ENCODE assay signal across 9 cellular contexts in genomic region chr16:86566966-86567700, GRCh38. TPM values are rescaled to one million over a fixed set of nuclear protein-coding genes. Genes with fewer than 3 reads are reported as not detected.
DNase-seq lines count a peak whose midpoint lies in the region; ATAC-seq lines count a peak whose summit lies in the region.
"Had no signal": no experiment of that assay in that cellular context is flagged by ENCODE, and none has a peak within 500 bp of the region (broad histone marks: within the 10 kb centered on the region; RNA-seq: fewer than 3 reads in every experiment).

No MANE protein-coding gene starts in this region.

- intact Hi-C loops in aorta (cut with DNase I) = loop anchor here (5.0 to 10.0 kb wide), 3 partner anchors 265 to 818 kb away; partner anchors contain the start of gene FBXO31 (in 1 of the 2)

- H3K27ac Mint-ChIP-seq in stimulated activated naive CD8-positive, alpha-beta T cell treated with anti-CD3 and anti-CD28 coated beads, Interleukin-15, amount 100 ng/mL, for 72 hours = peak overlapping the region in 1 of 2 donors; percentile 19
- no peak overlapping the region for H3K27ac Mint-ChIP-seq in T-helper 2 cell treated with Interferon-gamma antibody and Interleukin-4, amounts not matched to agents 5 μg/mL and 100 μg/mL, for 36 hours

- H3K4me1 ChIP-seq in aorta (ENCODE audit: control insufficient read depth in 1 of 2, insufficient read depth in 2 of 2, low read length in 2 of 2) = no peaks in the 10 kb centered on the region

- peak overlapping the region; percentile 29 to 58 for H3K4me3 Mint-ChIP-seq in stimulated activated naive CD8-positive, alpha-beta T cell treated with anti-CD3 and anti-CD28 coated beads, Interleukin-15, amount 100 ng/mL, for 72 hours
- no peak overlapping the region for H3K4me3 Mint-ChIP-seq in T-helper 2 cell treated with Interferon-gamma antibody and Interleukin-4, amounts not matched to agents 5 μg/mL and 100 μg/mL, for 36 hours

- H3K27ac ChIP-seq in cingulate gyrus (ENCODE audit: low read depth, low read length) (peak overlapping the region; percentile 10), aorta (ENCODE audit: low read depth in 1 of 2, low read length in 2 of 2) (peak overlapping the region; percentile 79 to 88)
- H3K27ac ChIP-seq: parathyroid adenoma had no signal

- no peaks in the 10 kb centered on the region for H3K27me3 ChIP-seq in aorta (ENCODE audit: control insufficient read depth in 1 of 2, insufficient read depth in 2 of 2, low read length in 1 of 2)

- H3K36me3 ChIP-seq in aorta (ENCODE audit: control insufficient read depth in 1 of 2, insufficient read depth in 2 of 2, low read length in 1 of 2) = no peaks in the 10 kb centered on the region

- no peaks in the 10 kb centered on the region for H3K36me3 Mint-ChIP-seq in T-helper 2 cell treated with Interferon-gamma antibody and Interleukin-4, amounts not matched to agents 5 μg/mL and 100 μg/mL, for 36 hours (ENCODE audit: low read depth)

- H3K27me3 Mint-ChIP-seq in stimulated activated naive CD8-positive, alpha-beta T cell treated with anti-CD3 and anti-CD28 coated beads, Interleukin-15, amount 100 ng/mL, for 72 hours = peaks cover 82% of the 10 kb centered on the region
- peaks cover 67% of the 10 kb centered on the region for H3K27me3 Mint-ChIP-seq in T-helper 2 cell treated with Interferon-gamma antibody and Interleukin-4, amounts not matched to agents 5 μg/mL and 100 μg/mL, for 36 hours (ENCODE audit: low read depth)

- peak in 1 of 2 donors; percentile 15 for DNase-seq in stimulated activated naive CD8-positive, alpha-beta T cell treated with anti-CD3 and anti-CD28 coated beads, Interleukin-15, amount 100 ng/mL, for 72 hours
- DNase-seq in stimulated activated naive CD8-positive, alpha-beta T cell treated with anti-CD3 and anti-CD28 coated beads, Interleukin-15, Interleukin-2, amounts not matched to agents 100 U/mL and 50 U/mL, for 24 hours = no peak
- DNase-seq in left kidney (ENCODE audit: low read depth, low spot score) (peak; percentile 88), aorta (peak; percentile 61 to 86), A172 (ENCODE audit: low spot score) (no peak)
- DNase-seq in T-helper 2 cell treated with Interferon-gamma antibody and Interleukin-4, amounts not matched to agents 5 μg/mL and 100 μg/mL, for 36 hours (ENCODE audit: low spot score) = no peak

- ATAC-seq in stimulated activated naive CD8-positive, alpha-beta T cell treated with anti-CD3 and anti-CD28 coated beads, Interleukin-15, amount 100 ng/mL, for 72 hours = peak; percentile 22
- no peak for ATAC-seq in stimulated activated naive CD8-positive, alpha-beta T cell treated with anti-CD3 and anti-CD28 coated beads, Interleukin-15, Interleukin-2, amounts not matched to agents 100 U/mL and 50 U/mL, for 24 hours
- ATAC-seq in aorta (ENCODE audit: low FRiP score) (peak; percentile 58), GM21367 (IDR thresholded peaks at IDR 0.05; ENCODE audit: unreplicated experiment) (no peak)

- 1% methylated on average over 65 to 88 of the region's 88 CpGs for WGBS in aorta, 2 donors

- no peaks in the 10 kb centered on the region for H3K9me3 Mint-ChIP-seq in stimulated activated naive CD8-positive, alpha-beta T cell treated with anti-CD3 and anti-CD28 coated beads, Interleukin-15, amount 100 ng/mL, for 72 hours
- H3K9me3 Mint-ChIP-seq in T-helper 2 cell treated with Interferon-gamma antibody and Interleukin-4, amounts not matched to agents 5 μg/mL and 100 μg/mL, for 36 hours = no peaks in the 10 kb centered on the region

- H3K4me1 Mint-ChIP-seq in stimulated activated naive CD8-positive, alpha-beta T cell treated with anti-CD3 and anti-CD28 coated beads, Interleukin-15, amount 100 ng/mL, for 72 hours = peaks cover 23% of the 10 kb centered on the region
- H3K4me1 Mint-ChIP-seq in T-helper 2 cell treated with Interferon-gamma antibody and Interleukin-4, amounts not matched to agents 5 μg/mL and 100 μg/mL, for 36 hours (ENCODE audit: low read depth) = peaks cover 4% of the 10 kb centered on the region

- H3K4me3 ChIP-seq in aorta (ENCODE audit: low read length in 2 of 2) = peak overlapping the region; percentile 85 to 98

- H3K9me3 ChIP-seq in aorta (ENCODE audit: control insufficient read depth, low read length) = no peaks in the 10 kb centered on the region

RNA-seq across cellular contexts. Expression of gene FOXC2, which starts 0.5 kb away (rescaled TPM):
- 10 to 100 TPM; 29.0 to 45.4 TPM for total RNA-seq in aorta
- 10 to 100 TPM in 1 of 2 donors, 1 to 10 TPM in 1; 8.6 to 22.8 TPM for polyA plus RNA-seq in aorta
- 1.3 and 2.3 TPM in 2 replicates for total RNA-seq in A172 (2014; rRNA removed; shearing (Covaris generic))

RNA-seq across cellular contexts. Expression of gene FOXL1, which starts 11.2 kb away (rescaled TPM):
- total RNA-seq in aorta = 10 to 100 TPM; 23.8 to 34.4 TPM
- 10 to 100 TPM in 1 of 2 donors, 1 to 10 TPM in 1; 4.3 to 11.9 TPM for polyA plus RNA-seq in aorta
- 4.6 and 7.6 TPM in 2 replicates for total RNA-seq in A172 (2014; rRNA removed; shearing (Covaris generic))

RNA-seq across cellular contexts. Expression of gene MTHFSD, which starts 12.1 kb away (rescaled TPM):
- 10 to 100 TPM; 14.0 to 23.1 TPM for total RNA-seq in aorta
- polyA plus RNA-seq in aorta = 10 to 100 TPM in 1 of 2 donors, 1 to 10 TPM in 1; 2.3 to 13.2 TPM
- 7.8 and 16.2 TPM in 2 replicates for total RNA-seq in A172 (2014; rRNA removed; shearing (Covaris generic))

RNA-seq across cellular contexts. Expression of gene FOXF1, which starts 56.8 kb away (rescaled TPM):
- total RNA-seq in aorta = 1 to 10 TPM in 1 of 2 donors, under 1 TPM in 1; 0.88 to 1.8 TPM
- under 1 TPM; 0.10 to 0.13 TPM for polyA plus RNA-seq in aorta
- 2.1 TPM in 2 replicates for total RNA-seq in A172 (2014; rRNA removed; shearing (Covaris generic))

Comparison
In these comparisons a context has a peak if more than half of its experiments do, and no peak if none do; other contexts are left out.
1. ATAC-seq: peak in stimulated activated naive CD8-positive, alpha-beta T cell treated with anti-CD3 and anti-CD28 coated beads, Interleukin-15, amount 100 ng/mL, for 72 hours (single experiment) and aorta (single experiment); none in stimulated activated naive CD8-positive, alpha-beta T cell treated with anti-CD3 and anti-CD28 coated beads, Interleukin-15, Interleukin-2, amounts not matched to agents 100 U/mL and 50 U/mL, for 24 hours (single experiment) and GM21367 (single experiment).
2. DNase-seq: peak in left kidney (single experiment) and aorta (2 of 2); none in stimulated activated naive CD8-positive, alpha-beta T cell treated with anti-CD3 and anti-CD28 coated beads, Interleukin-15, Interleukin-2, amounts not matched to agents 100 U/mL and 50 U/mL, for 24 hours (single experiment), A172 (single experiment) and T-helper 2 cell treated with Interferon-gamma antibody and Interleukin-4, amounts not matched to agents 5 μg/mL and 100 μg/mL, for 36 hours (single experiment).